1 cellular context compared by ENCODE assay signal in genomic region chr3:42140665-42141203, GRCh38.
TF ChIP-seq lines count a peak whose summit lies in the region.

No MANE protein-coding gene starts in this region.

TF ChIP-seq in GM23338, 12 proteins besides CTCF, POLR2A, EP300 and RAD21:
- no peak for TF ChIP-seq ZNF462 (CRISPR knock-in tag; IDR thresholded peaks at IDR 0.05)
- TF ChIP-seq STAT1 (IDR thresholded peaks at IDR 0.05; ENCODE audit: unreplicated experiment) = no peak
- TF ChIP-seq POLR2AphosphoS5 (IDR thresholded peaks at IDR 0.05; ENCODE audit: low read depth) = no peak
- no peak for TF ChIP-seq CREB1 (CRISPR knock-in tag; IDR thresholded peaks at IDR 0.05; ENCODE audit: low read depth)
- no peak for TF ChIP-seq JUNB (IDR thresholded peaks at IDR 0.05; ENCODE audit: unreplicated experiment)
- no peak for TF ChIP-seq ZNF331 (CRISPR knock-in tag; IDR thresholded peaks at IDR 0.05; ENCODE audit: low read depth)
- no peak for TF ChIP-seq ZNF114 (CRISPR knock-in tag; IDR thresholded peaks at IDR 0.05)
